12 cellular contexts compared by ENCODE assay signal in the genomic region with DNA sequence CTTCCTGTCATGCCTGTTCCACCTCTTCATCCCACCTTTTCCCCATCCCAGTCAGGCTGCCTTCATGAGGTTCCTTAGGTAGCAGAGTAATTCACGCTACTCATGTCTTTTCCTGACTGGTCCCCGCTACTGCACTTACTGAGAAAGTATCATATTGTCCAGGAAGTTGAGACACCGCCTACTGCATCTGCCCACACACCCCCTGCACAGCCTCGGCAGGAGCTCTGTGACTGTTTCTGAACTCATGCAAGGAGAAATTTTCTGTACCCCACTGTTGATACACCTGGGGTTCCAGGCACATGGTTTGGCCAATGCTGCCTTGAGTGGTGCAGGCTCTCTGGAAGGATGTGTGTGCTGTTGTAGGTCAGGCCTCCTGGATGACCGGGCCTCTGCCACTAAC. TPM values are rescaled to one million over a fixed set of nuclear protein-coding genes. Genes with fewer than 3 reads are reported as not detected.
A peak's percentile ranks its signal among the peaks of the same experiment; 100 is the strongest.
DNase-seq lines count a peak whose midpoint lies in the region; ATAC-seq and TF ChIP-seq lines count a peak whose summit lies in the region.
"Had no signal": no experiment of that assay in that cellular context is flagged by ENCODE, and none has a peak within 500 bp of the region (broad histone marks: within the 10 kb centered on the region; RNA-seq: fewer than 3 reads in every experiment).

No MANE protein-coding gene starts in this region.

- no peak overlapping the region for H2AFZ ChIP-seq in H9 (ENCODE audit: low read length)

- H3K27me3 Mint-ChIP-seq in natural killer cell treated with Interleukin-12 subunit alpha and Interleukin-12 subunit beta and Interleukin-15 and Interleukin-18, amount 100 ng/mL, for 72 hours, result no peaks in the 10 kb centered on the region
- no peaks in the 10 kb centered on the region for H3K27me3 Mint-ChIP-seq in natural killer cell (ENCODE audit: low read depth in 2 of 2)
- H3K27me3 Mint-ChIP-seq in activated T-cell treated with anti-CD3 and anti-CD28 coated beads, Interleukin-2, amount 50 U/mL, for 72 hours (ENCODE audit: low read depth), result no peaks in the 10 kb centered on the region
- no peaks in the 10 kb centered on the region for H3K27me3 Mint-ChIP-seq in stimulated activated naive CD8-positive, alpha-beta T cell treated with anti-CD3 and anti-CD28 coated beads, Interleukin-15, amount 100 ng/mL, for 72 hours
- no peaks in the 10 kb centered on the region for H3K27me3 Mint-ChIP-seq in H9 (ENCODE audit: low read depth)

- no peak overlapping the region for H3K4ac ChIP-seq in H9 (ENCODE audit: low read depth, low read length)

- no peak overlapping the region for H2BK20ac ChIP-seq in H9 (ENCODE audit: low read depth, low read length, poor library complexity, severe bottlenecking)

- H4K20me1 ChIP-seq in H9 (ENCODE audit: control insufficient read depth, insufficient read depth, insufficient read length), result no peaks in the 10 kb centered on the region

- H3K23me2 ChIP-seq in H9 (ENCODE audit: insufficient read length, low read depth, low read length, poor library complexity, severe bottlenecking), result no peaks in the 10 kb centered on the region

- H3K9me3 Mint-ChIP-seq in natural killer cell treated with Interleukin-12 subunit alpha and Interleukin-12 subunit beta and Interleukin-15 and Interleukin-18, amount 100 ng/mL, for 72 hours, result no peaks in the 10 kb centered on the region
- H3K9me3 Mint-ChIP-seq in natural killer cell (no peaks in the 10 kb centered on the region), H9 (no peaks in the 10 kb centered on the region)
- no peaks in the 10 kb centered on the region for H3K9me3 Mint-ChIP-seq in activated T-cell treated with anti-CD3 and anti-CD28 coated beads, Interleukin-2, amount 50 U/mL, for 72 hours
- H3K9me3 Mint-ChIP-seq in stimulated activated naive CD8-positive, alpha-beta T cell treated with anti-CD3 and anti-CD28 coated beads, Interleukin-15, amount 100 ng/mL, for 72 hours, result peaks cover 0 to 8% of the 10 kb centered on the region in 2 donors

- no peak overlapping the region for H3K4me2 ChIP-seq in H9 (ENCODE audit: insufficient read depth, insufficient read length, low read length)

- no peak overlapping the region for H3K23ac ChIP-seq in H9 (ENCODE audit: insufficient read length, low read depth, low read length)

- no peak overlapping the region for H3K56ac ChIP-seq in H9 (ENCODE audit: insufficient read length, low read depth, low read length)

- H3K4me1 Mint-ChIP-seq in natural killer cell treated with Interleukin-12 subunit alpha and Interleukin-12 subunit beta and Interleukin-15 and Interleukin-18, amount 100 ng/mL, for 72 hours (ENCODE audit: low read depth in 2 of 2), result peaks cover 15 to 16% of the 10 kb centered on the region in 2 donors
- peaks cover 0 to 16% of the 10 kb centered on the region in 2 donors for H3K4me1 Mint-ChIP-seq in natural killer cell
- H3K4me1 Mint-ChIP-seq in activated T-cell treated with anti-CD3 and anti-CD28 coated beads, Interleukin-2, amount 50 U/mL, for 72 hours (ENCODE audit: low read depth), result peaks cover 61% of the 10 kb centered on the region
- peaks cover 62% of the 10 kb centered on the region for H3K4me1 Mint-ChIP-seq in stimulated activated naive CD8-positive, alpha-beta T cell treated with anti-CD3 and anti-CD28 coated beads, Interleukin-15, amount 100 ng/mL, for 72 hours
- peaks cover 2 to 6% of the 10 kb centered on the region in 2 experiments; a peak in 1 of 4 replicates for H3K4me1 Mint-ChIP-seq in H9

- no peaks in the 10 kb centered on the region for H3K9me3 ChIP-seq in mucosa of descending colon
- no peaks in the 10 kb centered on the region for H3K9me3 ChIP-seq in H9 (ENCODE audit: control insufficient read depth, low read depth, low read length)

- H3K4me3 Mint-ChIP-seq in natural killer cell treated with Interleukin-12 subunit alpha and Interleukin-12 subunit beta and Interleukin-15 and Interleukin-18, amount 100 ng/mL, for 72 hours, result no peak overlapping the region
- no peak overlapping the region for H3K4me3 Mint-ChIP-seq in natural killer cell
- H3K4me3 Mint-ChIP-seq in activated T-cell treated with anti-CD3 and anti-CD28 coated beads, Interleukin-2, amount 50 U/mL, for 72 hours, result peak overlapping the region; percentile 69 to 76
- H3K4me3 Mint-ChIP-seq in stimulated activated naive CD8-positive, alpha-beta T cell treated with anti-CD3 and anti-CD28 coated beads, Interleukin-15, amount 100 ng/mL, for 72 hours, result peak overlapping the region; percentile 68 to 71
- H3K4me3 Mint-ChIP-seq in H9, result no peak overlapping the region

- no peak for DNase-seq in natural killer cell treated with Interleukin-12 subunit alpha and Interleukin-12 subunit beta and Interleukin-15 and Interleukin-18, amount 100 ng/mL, for 72 hours (ENCODE audit: low spot score)
- no peak for DNase-seq in natural killer cell
- peak; percentile 57 to 68 for DNase-seq in activated T-cell treated with anti-CD3 and anti-CD28 coated beads, Interleukin-2, amount 50 U/mL, for 72 hours
- no peak for DNase-seq in mucosa of descending colon
- peak in 1 of 2 donors; percentile 49 for DNase-seq in stimulated activated naive CD8-positive, alpha-beta T cell treated with anti-CD3 and anti-CD28 coated beads, Interleukin-15, amount 100 ng/mL, for 72 hours
- DNase-seq in H9, result no peak
- no peak for DNase-seq in NCI-H446 treated with DMSO at 0.1 percent for 48 hours (lab: John Stamatoyannopoulos, UW)
- DNase-seq: DMS79 treated with DMSO at 0.1 percent for 48 hours, NCI-H2029 had no signal

- no peak overlapping the region for H3K4me3 ChIP-seq in mucosa of descending colon
- H3K4me3 ChIP-seq: coronary artery, K562 had no signal

- no peak overlapping the region for H2BK15ac ChIP-seq in H9 (ENCODE audit: low read depth, low read length)

- TF ChIP-seq CTCF in natural killer cell (IDR thresholded peaks at IDR 0.05) (no peak), mucosa of descending colon (IDR thresholded peaks at IDR 0.05) (no peak), H9 (conservative IDR thresholded peaks at IDR 0.05) (no peak)

- no peaks in the 10 kb centered on the region for H3K79me2 ChIP-seq in H9 (ENCODE audit: insufficient read depth, low read length)

- H3K27ac Mint-ChIP-seq in natural killer cell treated with Interleukin-12 subunit alpha and Interleukin-12 subunit beta and Interleukin-15 and Interleukin-18, amount 100 ng/mL, for 72 hours, result peak overlapping the region in 1 of 2 donors; percentile 11
- H3K27ac Mint-ChIP-seq in natural killer cell (no peak overlapping the region), H9 (peak overlapping the region in 1 of 3 experiments; percentile 2; a peak in 1 of 7 replicates)
- no peak overlapping the region for H3K27ac Mint-ChIP-seq in activated T-cell treated with anti-CD3 and anti-CD28 coated beads, Interleukin-2, amount 50 U/mL, for 72 hours
- H3K27ac Mint-ChIP-seq in stimulated activated naive CD8-positive, alpha-beta T cell treated with anti-CD3 and anti-CD28 coated beads, Interleukin-15, amount 100 ng/mL, for 72 hours, result peak overlapping the region; percentile 71 to 97

- no peak overlapping the region for H2AK5ac ChIP-seq in H9 (ENCODE audit: insufficient read length, low read length)

- H2BK120ac ChIP-seq in H9 (ENCODE audit: low read depth, low read length, poor library complexity, severe bottlenecking), result no peak overlapping the region

- H3K18ac ChIP-seq in H9 (ENCODE audit: insufficient read length, low read depth, low read length), result no peak overlapping the region

- no peaks in the 10 kb centered on the region for H3K27me3 ChIP-seq in H9 (ENCODE audit: insufficient read depth, low read length)

- H2BK5ac ChIP-seq in H9 (ENCODE audit: insufficient read length, low read length), result no peak overlapping the region

- intact Hi-C loops in natural killer cell (cut with micrococcal nuclease) (no loop called here), mucosa of descending colon (cut with DNase I, micrococcal nuclease) (loop anchor here in 1 of 2 donors (10.0 kb wide), 1 partner anchor 545 kb away; no protein-coding TSS in a partner anchor)

- H3K27ac ChIP-seq in H9 (ENCODE audit: insufficient read length, low read depth, low read length), result no peak overlapping the region
- H3K27ac ChIP-seq: coronary artery had no signal

- no peaks in the 10 kb centered on the region for H3K4me1 ChIP-seq in mucosa of descending colon (ENCODE audit: low read depth)
- no peaks in the 10 kb centered on the region for H3K4me1 ChIP-seq in H9 (ENCODE audit: insufficient read depth, low read length)

- peak; percentile 34 to 55 for ATAC-seq in natural killer cell treated with Interleukin-12 subunit alpha and Interleukin-12 subunit beta and Interleukin-15 and Interleukin-18, amount 100 ng/mL, for 72 hours
- no peak for ATAC-seq in natural killer cell
- ATAC-seq in activated T-cell treated with anti-CD3 and anti-CD28 coated beads, Interleukin-2, amount 50 U/mL, for 72 hours (replicated peaks in 1 of 2), result peak; percentile 31 to 42
- peak; percentile 36 for ATAC-seq in mucosa of descending colon
- ATAC-seq in stimulated activated naive CD8-positive, alpha-beta T cell treated with anti-CD3 and anti-CD28 coated beads, Interleukin-15, amount 100 ng/mL, for 72 hours, result peak; percentile 60
- no peak for ATAC-seq in GM21723 (IDR thresholded peaks at IDR 0.05; ENCODE audit: unreplicated experiment)

- no peak overlapping the region for H4K8ac ChIP-seq in H9 (replicated peaks; ENCODE audit: insufficient read length, low read depth, low read length)

- H2BK12ac ChIP-seq in H9 (ENCODE audit: insufficient read length, low read depth, low read length), result no peak overlapping the region

- H3K14ac ChIP-seq in H9 (ENCODE audit: insufficient read depth, low read length), result no peak overlapping the region

- peaks cover 5% of the 10 kb centered on the region for H3K36me3 ChIP-seq in mucosa of descending colon (ENCODE audit: low read depth)

- peaks cover 19% of the 10 kb centered on the region for H3K36me3 Mint-ChIP-seq in natural killer cell treated with Interleukin-12 subunit alpha and Interleukin-12 subunit beta and Interleukin-15 and Interleukin-18, amount 100 ng/mL, for 72 hours
- H3K36me3 Mint-ChIP-seq in natural killer cell (peaks cover 1% of the 10 kb centered on the region), H9 (ENCODE audit: insufficient read depth in 1 of 3, low read depth in 3 of 3) (peaks cover 19 to 58% (median 53%) of the 10 kb centered on the region in 3 experiments)
- H3K36me3 Mint-ChIP-seq in activated T-cell treated with anti-CD3 and anti-CD28 coated beads, Interleukin-2, amount 50 U/mL, for 72 hours (ENCODE audit: insufficient read depth in 2 of 2), result peaks cover 6 to 25% of the 10 kb centered on the region in 2 donors

- H4K5ac ChIP-seq in H9 (ENCODE audit: insufficient read length, low read depth, low read length), result no peak overlapping the region

- H3K79me1 ChIP-seq in H9 (ENCODE audit: insufficient read depth, low read depth, low read length, poor library complexity, severe bottlenecking), result no peaks in the 10 kb centered on the region

- no peak overlapping the region for H3K9ac ChIP-seq in H9 (ENCODE audit: extremely low read depth, insufficient read length, low read length)

- H4K91ac ChIP-seq in H9 (ENCODE audit: insufficient read length, low read depth, low read length), result no peak overlapping the region

- WGBS in H9 (ENCODE audit: extremely low coverage, insufficient read length, low lambda C conversion rate), result no CpG with 5 or more reads among the region's 5 CpGs

- H3T11ph ChIP-seq in H9 (ENCODE audit: low read length), result no peak overlapping the region

RNA-seq across cellular contexts. Expression of a gene that starts 39.6 kb away (rescaled TPM):
- 10 to 100 TPM; 21.3 to 33.9 TPM for total RNA-seq in natural killer cell treated with Interleukin-12 subunit alpha and Interleukin-12 subunit beta and Interleukin-15 and Interleukin-18, amount 100 ng/mL, for 72 hours
- 10 to 100 TPM in 2 of 3 donors, 1 to 10 TPM in 1; 9.1 to 16.5 (median 14.4) TPM for total RNA-seq in natural killer cell
- total RNA-seq in activated T-cell treated with anti-CD3 and anti-CD28 coated beads, Interleukin-2, amount 50 U/mL, for 72 hours, result 10 to 100 TPM; 35.7 to 45.7 TPM
- 100 to 1,000 TPM in 2 of 3 donors, 10 to 100 TPM in 1; 76.7 to 151 (median 103) TPM for total RNA-seq in mucosa of descending colon
- total RNA-seq in H9 (2021), result 44.4 and 46.6 TPM in 2 replicates

Comparison
In these comparisons a context has a peak if more than half of its experiments do, and no peak if none do; other contexts are left out.
1. ATAC-seq: peak in natural killer cell treated with Interleukin-12 subunit alpha and Interleukin-12 subunit beta and Interleukin-15 and Interleukin-18, amount 100 ng/mL, for 72 hours (2 of 2), activated T-cell treated with anti-CD3 and anti-CD28 coated beads, Interleukin-2, amount 50 U/mL, for 72 hours (2 of 2), mucosa of descending colon (single experiment) and stimulated activated naive CD8-positive, alpha-beta T cell treated with anti-CD3 and anti-CD28 coated beads, Interleukin-15, amount 100 ng/mL, for 72 hours (single experiment); none in natural killer cell (0 of 3) and GM21723 (single experiment).
2. DNase-seq: peak in activated T-cell treated with anti-CD3 and anti-CD28 coated beads, Interleukin-2, amount 50 U/mL, for 72 hours (2 of 2); none in natural killer cell treated with Interleukin-12 subunit alpha and Interleukin-12 subunit beta and Interleukin-15 and Interleukin-18, amount 100 ng/mL, for 72 hours (single experiment), natural killer cell (single experiment), mucosa of descending colon (0 of 3), H9 (single experiment) and NCI-H446 treated with DMSO at 0.1 percent for 48 hours (single experiment).
3. H3K27ac Mint-ChIP-seq: peak in stimulated activated naive CD8-positive, alpha-beta T cell treated with anti-CD3 and anti-CD28 coated beads, Interleukin-15, amount 100 ng/mL, for 72 hours (2 of 2); none in natural killer cell (0 of 2) and activated T-cell treated with anti-CD3 and anti-CD28 coated beads, Interleukin-2, amount 50 U/mL, for 72 hours (single experiment).
4. H3K4me3 Mint-ChIP-seq: peak in activated T-cell treated with anti-CD3 and anti-CD28 coated beads, Interleukin-2, amount 50 U/mL, for 72 hours (2 of 2) and stimulated activated naive CD8-positive, alpha-beta T cell treated with anti-CD3 and anti-CD28 coated beads, Interleukin-15, amount 100 ng/mL, for 72 hours (2 of 2); none in natural killer cell treated with Interleukin-12 subunit alpha and Interleukin-12 subunit beta and Interleukin-15 and Interleukin-18, amount 100 ng/mL, for 72 hours (single experiment), natural killer cell (single experiment) and H9 (0 of 2).